27 cellular contexts compared by ENCODE assay signal in the genomic region with DNA sequence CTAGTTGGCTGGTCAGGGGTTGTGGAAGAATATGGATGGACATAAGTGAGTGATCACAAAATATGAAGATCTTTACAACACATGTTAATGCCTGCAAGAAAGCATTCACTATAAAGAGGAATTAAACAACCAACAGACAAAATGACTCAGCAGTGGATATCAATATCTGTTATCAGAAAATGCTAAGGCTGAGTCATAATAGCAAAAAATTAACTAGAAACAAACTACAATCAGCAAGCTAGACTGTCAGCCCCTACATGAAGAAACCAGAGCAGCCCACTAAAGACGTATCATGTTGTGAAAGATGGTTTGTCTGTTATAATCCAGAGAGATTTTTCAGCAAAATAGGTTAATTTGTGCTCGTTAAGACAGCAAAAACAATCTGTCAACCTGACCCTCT.
"Had no signal": no experiment of that assay in that cellular context is flagged by ENCODE, and none has a peak within 500 bp of the region (broad histone marks: within the 10 kb centered on the region; RNA-seq: fewer than 3 reads in every experiment).

No MANE protein-coding gene starts in this region.

- FAIRE-seq: astrocyte, bronchial epithelial cell had no signal

- DNase-seq: activated CD4-positive, alpha-beta memory T cell treated with anti-CD3 and anti-CD28 coated beads, Interleukin-2, amount 10 ng/mL, durations not matched to agents 7 days and 5 days; activated CD4-positive, alpha-beta T cell treated with anti-CD3 and anti-CD28 coated beads for 36 hours; activated CD4-positive, alpha-beta T cell treated with anti-CD3 and anti-CD28 coated beads, Interleukin-2, amount 10 ng/mL, durations not matched to agents 24 days and 14 days; activated CD4-positive, CD25-positive, alpha-beta regulatory T cell; activated CD4-positive, CD25-positive, alpha-beta regulatory T cell treated with anti-CD3 and anti-CD28 coated beads, Interleukin-2, amount 50 U/mL, for 72 hours; activated CD8-positive, alpha-beta memory T cell treated with anti-CD3 and anti-CD28 coated beads for 24 hours; activated effector memory CD4-positive, alpha-beta T cell treated with Interleukin-2 at 50 U/mL for 16 hours; activated gamma-delta T cell treated with Interleukin-2 at 50 U/mL for 16 hours; activated naive CD4-positive, alpha-beta T cell treated with anti-CD3 and anti-CD28 coated beads, Interleukin-2, amount 50 U/mL, for 16 hours; activated naive CD4-positive, alpha-beta T cell treated with Interleukin-2 at 50 U/mL for 16 hours; activated T-cell treated with anti-CD3 and anti-CD28 coated beads, Interleukin-2, amount 50 U/mL, for 4 hours; amniotic stem cell; anterior cingulate cortex; brain microvascular endothelial cell; dorsolateral prefrontal cortex; effector memory CD4-positive, alpha-beta T cell; endodermal cell; foreskin keratinocyte; gastrocnemius medialis; glutamatergic neuron; heart left ventricle; T-helper 1 cell; T-helper 17 cell; T1000 had no signal

- ATAC-seq: activated CD4-positive, alpha-beta T cell treated with anti-CD3 and anti-CD28 coated beads for 36 hours; activated T-cell treated with anti-CD3 and anti-CD28 coated beads, Interleukin-2, amount 50 U/mL, for 4 hours; activated T-helper 17 cell treated with anti-CD3 and anti-CD28 coated beads, Interleukin-2, amount 50 U/mL, for 72 hours; foreskin keratinocyte; gastrocnemius medialis; heart left ventricle; T-helper 17 cell had no signal
